In the genomic region with DNA sequence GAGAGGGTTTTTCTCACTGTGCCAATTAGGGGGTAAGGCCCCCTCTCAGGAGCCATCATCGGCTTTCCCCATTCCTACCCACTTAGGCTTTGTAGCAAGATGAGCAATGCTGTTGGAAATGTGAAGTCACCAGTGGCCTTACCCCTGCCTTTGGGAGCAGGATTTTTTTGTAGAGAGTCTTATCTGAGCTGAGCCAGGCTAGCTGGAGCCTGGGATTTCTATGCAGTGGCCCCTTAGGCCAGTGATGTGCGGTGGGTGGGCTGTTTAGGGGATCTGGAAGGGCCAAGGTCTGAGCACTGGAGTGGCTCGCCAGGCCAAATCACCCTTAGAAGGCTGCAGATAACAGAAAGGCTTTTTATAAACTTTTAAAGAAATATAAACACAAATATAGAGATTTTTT, we compare ENCODE assay signal across 1 cellular context.
TF ChIP-seq lines count a peak whose summit lies in the region.

No MANE protein-coding gene starts in this region.

TF ChIP-seq in HEK293, 187 proteins besides CTCF, POLR2A, EP300 and RAD21:
- TF ChIP-seq, protein P1, sequence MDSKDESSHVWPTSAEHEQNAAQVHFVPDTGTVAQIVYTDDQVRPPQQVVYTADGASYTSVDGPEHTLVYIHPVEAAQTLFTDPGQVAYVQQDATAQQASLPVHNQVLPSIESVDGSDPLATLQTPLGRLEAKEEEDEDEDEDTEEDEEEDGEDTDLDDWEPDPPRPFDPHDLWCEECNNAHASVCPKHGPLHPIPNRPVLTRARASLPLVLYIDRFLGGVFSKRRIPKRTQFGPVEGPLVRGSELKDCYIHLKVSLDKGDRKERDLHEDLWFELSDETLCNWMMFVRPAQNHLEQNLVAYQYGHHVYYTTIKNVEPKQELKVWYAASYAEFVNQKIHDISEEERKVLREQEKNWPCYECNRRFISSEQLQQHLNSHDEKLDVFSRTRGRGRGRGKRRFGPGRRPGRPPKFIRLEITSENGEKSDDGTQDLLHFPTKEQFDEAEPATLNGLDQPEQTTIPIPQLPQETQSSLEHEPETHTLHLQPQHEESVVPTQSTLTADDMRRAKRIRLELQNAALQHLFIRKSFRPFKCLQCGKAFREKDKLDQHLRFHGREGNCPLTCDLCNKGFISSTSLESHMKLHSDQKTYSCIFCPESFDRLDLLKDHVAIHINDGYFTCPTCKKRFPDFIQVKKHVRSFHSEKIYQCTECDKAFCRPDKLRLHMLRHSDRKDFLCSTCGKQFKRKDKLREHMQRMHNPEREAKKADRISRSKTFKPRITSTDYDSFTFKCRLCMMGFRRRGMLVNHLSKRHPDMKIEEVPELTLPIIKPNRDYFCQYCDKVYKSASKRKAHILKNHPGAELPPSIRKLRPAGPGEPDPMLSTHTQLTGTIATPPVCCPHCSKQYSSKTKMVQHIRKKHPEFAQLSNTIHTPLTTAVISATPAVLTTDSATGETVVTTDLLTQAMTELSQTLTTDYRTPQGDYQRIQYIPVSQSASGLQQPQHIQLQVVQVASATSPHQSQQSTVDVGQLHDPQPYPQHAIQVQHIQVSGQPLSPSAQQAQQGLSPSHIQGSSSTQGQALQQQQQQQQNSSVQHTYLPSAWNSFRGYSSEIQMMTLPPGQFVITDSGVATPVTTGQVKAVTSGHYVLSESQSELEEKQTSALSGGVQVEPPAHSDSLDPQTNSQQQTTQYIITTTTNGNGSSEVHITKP (tag by site-specific recombination; IDR thresholded peaks at IDR 0.05): no peak
- no peak for TF ChIP-seq ZNF324 (tag by site-specific recombination; IDR thresholded peaks at IDR 0.05)
